ENCODE assay signal across 10 cellular contexts in genomic region chr5:139296862-139297326, GRCh38. TPM values are rescaled to one million over a fixed set of nuclear protein-coding genes. Genes with fewer than 3 reads are reported as not detected.
A peak's percentile ranks its signal among the peaks of the same experiment; 100 is the strongest.
DNase-seq lines count a peak whose midpoint lies in the region; ATAC-seq, FAIRE-seq and TF ChIP-seq lines count a peak whose summit lies in the region.
"Had no signal": no experiment of that assay in that cellular context is flagged by ENCODE, and none has a peak within 500 bp of the region (broad histone marks: within the 10 kb centered on the region; RNA-seq: fewer than 3 reads in every experiment).

No MANE protein-coding gene starts in this region.

- H3K9me3 ChIP-seq in keratinocyte (ENCODE audit: control insufficient read depth, low read depth, low read length) (no peaks in the 10 kb centered on the region), stomach smooth muscle (ENCODE audit: control insufficient read depth in 2 of 2, low read length in 2 of 2) (no peaks in the 10 kb centered on the region)
- H3K9me3 ChIP-seq: vagina had no signal

- no peak overlapping the region for H2AFZ ChIP-seq in keratinocyte (ENCODE audit: control insufficient read depth, low read length)

- dilution Hi-C loops in keratinocyte (cut with MboI; ENCODE audit: extremely low pct_ligation_motif_present, low sequenced_read_pairs), result no loop called here

- H3K27ac Mint-ChIP-seq in activated T-cell treated with anti-CD3 and anti-CD28 coated beads, Interleukin-2, amount 50 U/mL, for 72 hours, result peak overlapping the region; percentile 31
- peak overlapping the region; percentile 62 for H3K27ac Mint-ChIP-seq in activated CD8-positive, alpha-beta T cell treated with anti-CD3 and anti-CD28 coated beads for 36 hours

- no peak for FAIRE-seq in keratinocyte (lab: Jason Lieb, UNC)

- peak overlapping the region; percentile 96 to 98 for H3K4me3 Mint-ChIP-seq in activated T-cell treated with anti-CD3 and anti-CD28 coated beads, Interleukin-2, amount 50 U/mL, for 72 hours
- peak overlapping the region; percentile 99 for H3K4me3 Mint-ChIP-seq in activated CD8-positive, alpha-beta T cell treated with anti-CD3 and anti-CD28 coated beads for 36 hours

- peaks cover 11 to 22% of the 10 kb centered on the region in 2 donors for H3K36me3 Mint-ChIP-seq in activated T-cell treated with anti-CD3 and anti-CD28 coated beads, Interleukin-2, amount 50 U/mL, for 72 hours (ENCODE audit: insufficient read depth in 2 of 2)
- peaks cover 49% of the 10 kb centered on the region for H3K36me3 Mint-ChIP-seq in activated CD8-positive, alpha-beta T cell treated with anti-CD3 and anti-CD28 coated beads for 36 hours (ENCODE audit: low read depth)

- intact Hi-C loops in activated CD8-positive, alpha-beta T cell treated with anti-CD3 and anti-CD28 coated beads for 36 hours (cut with micrococcal nuclease), result loop anchor here (2.0 to 5.0 kb wide), 2 partner anchors 44 to 95 kb away; partner anchors contain the start of gene PAIP2

- peaks cover 8% of the 10 kb centered on the region for H3K9me1 ChIP-seq in keratinocyte (ENCODE audit: control insufficient read depth, extremely low read depth, insufficient read depth, low read length)

- DNase-seq in activated T-cell treated with anti-CD3 and anti-CD28 coated beads, Interleukin-2, amount 50 U/mL, for 72 hours, result no peak
- no peak for DNase-seq in activated T-cell treated with anti-CD3 and anti-CD28 coated beads for 4 hours
- no peak for DNase-seq in activated CD8-positive, alpha-beta T cell treated with anti-CD3 and anti-CD28 coated beads for 36 hours
- no peak for DNase-seq in keratinocyte (ENCODE audit: low read depth, low spot score)
- no peak for DNase-seq in stimulated activated CD4-positive, alpha-beta T cell treated with anti-CD3 and anti-CD28 coated beads, Interleukin-12 subunit alpha, Interleukin-12 subunit beta, amount 100 ng/mL, for 4 hours
- DNase-seq: NK-92 treated with Interleukin-12 subunit alpha and Interleukin-12 subunit beta, amount 100 ng/mL, for 24 hours had no signal

- peak overlapping the region; percentile 32 for H3K4me2 ChIP-seq in keratinocyte (ENCODE audit: control insufficient read depth, extremely low read depth, insufficient read depth, low read depth, low read length)

- H3K4me3 ChIP-seq in keratinocyte (ENCODE audit: control insufficient read depth in 2 of 3, extremely low read depth in 1 of 3, insufficient read depth in 2 of 3, low read depth in 1 of 3, low read length in 3 of 3) (no peak overlapping the region), stomach smooth muscle (ENCODE audit: low read length in 2 of 2) (no peak overlapping the region)
- H3K4me3 ChIP-seq: vagina had no signal

- no peak overlapping the region for H3K27ac ChIP-seq in keratinocyte (ENCODE audit: control insufficient read depth, insufficient read depth, low read length)
- peak overlapping the region; percentile 31 for H3K27ac ChIP-seq in stomach smooth muscle (ENCODE audit: low read length)
- H3K27ac ChIP-seq: vagina had no signal

- CTCF ChIA-PET in activated CD8-positive, alpha-beta T cell treated with anti-CD3 and anti-CD28 coated beads for 36 hours (lab: Charles Lee), result interaction anchor here (0.9 to 1.6 kb wide), 5 partner anchors 10 to 46 kb away, joined by 3 to 4 read pairs (median 4); partner anchors contain the start of gene PAIP2

- H3K4me1 ChIP-seq in keratinocyte (ENCODE audit: control insufficient read depth, extremely low read depth, insufficient read depth, low read length) (peaks cover 21% of the 10 kb centered on the region), stomach smooth muscle (ENCODE audit: control insufficient read depth, insufficient read depth, low read length) (peaks cover 33% of the 10 kb centered on the region)

- peaks cover 0 to 4% of the 10 kb centered on the region in 2 experiments for H3K36me3 ChIP-seq in keratinocyte (ENCODE audit: control insufficient read depth in 2 of 2, extremely low read depth in 1 of 2, insufficient read depth in 2 of 2, low read length in 2 of 2)
- H3K36me3 ChIP-seq in stomach smooth muscle (ENCODE audit: control insufficient read depth in 2 of 2, insufficient read depth in 2 of 2, low read length in 2 of 2), result no peaks in the 10 kb centered on the region
- H3K36me3 ChIP-seq: vagina had no signal

- POLR2A ChIA-PET in activated CD8-positive, alpha-beta T cell treated with anti-CD3 and anti-CD28 coated beads for 36 hours (lab: Charles Lee), result interaction anchor here (0.6 to 30.1 kb wide), 10 partner anchors 8 to 451 kb away, joined by 3 to 384 read pairs (median 5); partner anchors contain the start of gene PAIP2

- peaks cover 51% of the 10 kb centered on the region for H4K20me1 ChIP-seq in keratinocyte (ENCODE audit: control insufficient read depth, extremely low read depth, insufficient read depth, low read length)

- TF ChIP-seq CTCF in activated CD8-positive, alpha-beta T cell treated with anti-CD3 and anti-CD28 coated beads for 36 hours (IDR thresholded peaks at IDR 0.05), result no peak
- TF ChIP-seq CTCF in keratinocyte (optimal IDR thresholded peaks at IDR 0.05 in 1 of 3, IDR thresholded peaks at IDR 0.05 in 1 of 3, conservative IDR thresholded peaks at IDR 0.05 in 1 of 3; ENCODE audit: extremely low read depth in 1 of 3, insufficient read depth in 2 of 3, low read length in 3 of 3), result no peak

- no peaks in the 10 kb centered on the region for H3K27me3 ChIP-seq in keratinocyte (ENCODE audit: control insufficient read depth, extremely low read depth, insufficient read depth, low read length)
- no peaks in the 10 kb centered on the region for H3K27me3 ChIP-seq in stomach smooth muscle (ENCODE audit: control insufficient read depth in 1 of 2, insufficient read depth in 2 of 2, low read length in 2 of 2)
- H3K27me3 ChIP-seq: vagina had no signal

- no peaks in the 10 kb centered on the region for H3K27me3 Mint-ChIP-seq in activated T-cell treated with anti-CD3 and anti-CD28 coated beads, Interleukin-2, amount 50 U/mL, for 72 hours (ENCODE audit: low read depth)
- no peaks in the 10 kb centered on the region for H3K27me3 Mint-ChIP-seq in activated CD8-positive, alpha-beta T cell treated with anti-CD3 and anti-CD28 coated beads for 36 hours

- no peak for ATAC-seq in activated T-cell treated with anti-CD3 and anti-CD28 coated beads, Interleukin-2, amount 50 U/mL, for 72 hours (replicated peaks in 1 of 2)
- no peak for ATAC-seq in activated CD8-positive, alpha-beta T cell treated with anti-CD3 and anti-CD28 coated beads for 36 hours
- ATAC-seq in GM21786 (IDR thresholded peaks at IDR 0.05; ENCODE audit: unreplicated experiment) (no peak), HG03457 (IDR thresholded peaks at IDR 0.05; ENCODE audit: unreplicated experiment) (no peak)

- H3K79me2 ChIP-seq in keratinocyte (ENCODE audit: control insufficient read depth, insufficient read depth, low read length), result peaks cover 84% of the 10 kb centered on the region

- no peak overlapping the region for H3K9ac ChIP-seq in keratinocyte (ENCODE audit: control insufficient read depth, extremely low read depth, insufficient read depth, low read length)
- no peak overlapping the region for H3K9ac ChIP-seq in stomach smooth muscle (ENCODE audit: low read length in 2 of 2)

- peaks cover 75% of the 10 kb centered on the region for H3K4me1 Mint-ChIP-seq in activated T-cell treated with anti-CD3 and anti-CD28 coated beads, Interleukin-2, amount 50 U/mL, for 72 hours (ENCODE audit: low read depth)
- H3K4me1 Mint-ChIP-seq in activated CD8-positive, alpha-beta T cell treated with anti-CD3 and anti-CD28 coated beads for 36 hours (ENCODE audit: low read depth), result peaks cover 58% of the 10 kb centered on the region

- H3K9me3 Mint-ChIP-seq in activated T-cell treated with anti-CD3 and anti-CD28 coated beads, Interleukin-2, amount 50 U/mL, for 72 hours, result no peaks in the 10 kb centered on the region
- no peaks in the 10 kb centered on the region for H3K9me3 Mint-ChIP-seq in activated CD8-positive, alpha-beta T cell treated with anti-CD3 and anti-CD28 coated beads for 36 hours

RNA-seq across cellular contexts. Expression of gene MATR3, which starts 3.4 kb away (rescaled TPM):
- 100 to 1,000 TPM; 124 to 164 TPM for total RNA-seq in activated T-cell treated with anti-CD3 and anti-CD28 coated beads, Interleukin-2, amount 50 U/mL, for 72 hours
- total RNA-seq in activated CD8-positive, alpha-beta T cell treated with anti-CD3 and anti-CD28 coated beads for 36 hours, result 100 to 1,000 TPM; 181 to 209 TPM
- 81.6 to 122 TPM (median 82.8 TPM) in 3 replicates for polyA plus RNA-seq in keratinocyte
- polyA plus RNA-seq in keratinocyte (2011; ENCODE audit: low read depth), result 430 TPM
- polyA plus RNA-seq in keratinocyte (2011; cell fraction: cytosol; rRNA removed), result 43.4 and 70.2 TPM in 2 replicates
- polyA plus RNA-seq in keratinocyte (2011; cell fraction: nucleus; rRNA removed), result 70.4 and 82.4 TPM in 2 replicates
- 84.6 and 125 TPM in 2 replicates for polyA plus RNA-seq in keratinocyte (2012; ENCODE audit: low replicate concordance)
- 142 to 184 TPM (median 144 TPM) in 3 replicates for polyA minus RNA-seq in keratinocyte
- polyA minus RNA-seq in keratinocyte (2011; cell fraction: cytosol; rRNA and poly(A)+ RNA removed), result 52.9 TPM
- 62.5 and 132 TPM in 2 replicates for polyA minus RNA-seq in keratinocyte (2011; cell fraction: nucleus; rRNA and poly(A)+ RNA removed)

RNA-seq across cellular contexts. Expression of gene PAIP2, which starts 44.8 kb away (rescaled TPM):
- total RNA-seq in activated T-cell treated with anti-CD3 and anti-CD28 coated beads, Interleukin-2, amount 50 U/mL, for 72 hours, result 100 to 1,000 TPM; 141 to 144 TPM
- total RNA-seq in activated CD8-positive, alpha-beta T cell treated with anti-CD3 and anti-CD28 coated beads for 36 hours, result 100 to 1,000 TPM; 110 to 113 TPM
- 31.0 to 65.6 TPM (median 43.8 TPM) in 3 replicates for polyA plus RNA-seq in keratinocyte
- polyA plus RNA-seq in keratinocyte (2011; ENCODE audit: low read depth), result 80.5 TPM
- polyA plus RNA-seq in keratinocyte (2011; cell fraction: cytosol; rRNA removed), result 36.1 and 63.7 TPM in 2 replicates
- 22.0 and 33.2 TPM in 2 replicates for polyA plus RNA-seq in keratinocyte (2011; cell fraction: nucleus; rRNA removed)
- 41.7 and 65.0 TPM in 2 replicates for polyA plus RNA-seq in keratinocyte (2012; ENCODE audit: low replicate concordance)
- 7.7 to 32.7 TPM (median 10.2 TPM) in 3 replicates for polyA minus RNA-seq in keratinocyte
- polyA minus RNA-seq in keratinocyte (2011; cell fraction: cytosol; rRNA and poly(A)+ RNA removed), result 50.8 TPM
- 7.9 and 13.3 TPM in 2 replicates for polyA minus RNA-seq in keratinocyte (2011; cell fraction: nucleus; rRNA and poly(A)+ RNA removed)
